ENCODE assay signal across 34 cellular contexts in the genomic region with DNA sequence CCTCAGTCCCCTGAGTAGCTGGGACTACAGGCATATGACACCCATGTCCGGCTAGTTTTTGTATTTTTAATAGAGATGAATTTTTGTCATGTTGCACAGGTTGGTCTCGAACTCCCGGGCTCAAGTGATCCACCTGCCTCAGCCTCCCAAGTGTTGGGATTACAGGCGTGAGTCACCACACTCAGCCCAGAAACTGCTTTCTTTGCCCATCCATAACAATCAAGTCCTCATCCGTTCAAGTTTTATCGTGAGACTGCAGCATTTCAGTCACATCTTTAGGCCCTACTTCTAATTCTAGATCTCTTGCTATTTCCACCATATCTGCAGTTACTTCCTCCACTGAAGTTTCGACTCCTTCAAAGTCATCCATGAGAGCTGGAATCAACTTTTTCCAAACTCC. TPM values are rescaled to one million over a fixed set of nuclear protein-coding genes. Genes with fewer than 3 reads are reported as not detected.
"Had no signal": no experiment of that assay in that cellular context is flagged by ENCODE, and none has a peak within 500 bp of the region (broad histone marks: within the 10 kb centered on the region; RNA-seq: fewer than 3 reads in every experiment).

No MANE protein-coding gene starts in this region.

- ATAC-seq: activated CD8-positive, alpha-beta T cell treated with anti-CD3 and anti-CD28 coated beads for 36 hours; activated naive CD4-positive, alpha-beta T cell treated with anti-CD3 and anti-CD28 coated beads, Interleukin-2, amount 50 U/mL, for 72 hours; activated T-cell treated with anti-CD3 and anti-CD28 coated beads, Interleukin-2, amount 50 U/mL, for 4 hours; activated T-helper 17 cell treated with anti-CD3 and anti-CD28 coated beads, Interleukin-2, amount 50 U/mL, for 72 hours; gastroesophageal sphincter; heart right ventricle; T-cell had no signal

- H3K27me3 ChIP-seq: brain microvascular endothelial cell, esophagus squamous epithelium, gastroesophageal sphincter, heart right ventricle, hepatocyte had no signal

- H3K4me3 ChIP-seq: esophagus squamous epithelium, gastroesophageal sphincter, heart right ventricle, hepatocyte had no signal

- DNase-seq: activated CD4-positive, alpha-beta T cell treated with anti-CD3 and anti-CD28 coated beads for 1 hour; activated CD4-positive, alpha-beta T cell treated with anti-CD3 and anti-CD28 coated beads for 4 hours; activated CD4-positive, alpha-beta T cell treated with anti-CD3 and anti-CD28 coated beads, Interleukin-2, amount 50 U/mL, for 4 hours; activated CD8-positive, alpha-beta memory T cell treated with anti-CD3 and anti-CD28 coated beads for 24 hours; activated CD8-positive, alpha-beta T cell treated with anti-CD3 and anti-CD28 coated beads for 36 hours; activated effector memory CD4-positive, alpha-beta T cell treated with anti-CD3 and anti-CD28 coated beads, Interleukin-2, amount 50 U/mL, for 16 hours; activated naive CD4-positive, alpha-beta T cell treated with anti-CD3 and anti-CD28 coated beads, Interleukin-2, amount 10 ng/mL, durations not matched to agents 7 days and 5 days; activated naive CD8-positive, alpha-beta T cell treated with anti-CD3 and anti-CD28 coated beads, Interleukin-2, amount 10 ng/mL, durations not matched to agents 7 days and 5 days; activated T-cell treated with anti-CD3 and anti-CD28 coated beads, Interleukin-2, amount 50 U/mL, for 4 hours; brain microvascular endothelial cell; cortex of kidney; dermis blood vessel endothelial cell; effector CD8-positive, alpha-beta T cell; esophagus squamous epithelium; foreskin melanocyte; heart right ventricle; T-cell; T1000 had no signal

- H3K9me3 Mint-ChIP-seq: activated CD8-positive, alpha-beta T cell treated with anti-CD3 and anti-CD28 coated beads for 36 hours; activated naive CD4-positive, alpha-beta T cell treated with anti-CD3 and anti-CD28 coated beads, Interleukin-2, amount 10 ng/mL, durations not matched to agents 7 days and 5 days; activated naive CD4-positive, alpha-beta T cell treated with anti-CD3 and anti-CD28 coated beads, Interleukin-2, amount 50 U/mL, for 72 hours; activated naive CD8-positive, alpha-beta T cell treated with anti-CD3 and anti-CD28 coated beads, Interleukin-2, amount 10 ng/mL, durations not matched to agents 7 days and 5 days; activated T-cell treated with anti-CD3 and anti-CD28 coated beads, Interleukin-2, amount 50 U/mL, for 4 hours; activated T-helper 17 cell treated with anti-CD3 and anti-CD28 coated beads, Interleukin-2, amount 50 U/mL, for 72 hours; central memory CD8-positive, alpha-beta T cell; T-cell; T-helper 1 cell treated with Interleukin-12 subunit alpha and Interleukin-12 subunit beta and Interleukin-4 antibody, amounts not matched to agents 30 μg/mL and 1 μg/mL, for 36 hours; T-helper 2 cell treated with Interferon-gamma antibody and Interleukin-4, amounts not matched to agents 5 μg/mL and 100 μg/mL, for 36 hours had no signal

- H3K27ac Mint-ChIP-seq: activated CD8-positive, alpha-beta T cell treated with anti-CD3 and anti-CD28 coated beads for 36 hours; activated naive CD4-positive, alpha-beta T cell treated with anti-CD3 and anti-CD28 coated beads, Interleukin-2, amount 50 U/mL, for 72 hours; activated naive CD8-positive, alpha-beta T cell treated with anti-CD3 and anti-CD28 coated beads, Interleukin-2, amount 10 ng/mL, durations not matched to agents 7 days and 5 days; activated T-helper 17 cell treated with anti-CD3 and anti-CD28 coated beads, Interleukin-2, amount 50 U/mL, for 72 hours; T-cell; T-helper 1 cell treated with Interleukin-12 subunit alpha and Interleukin-12 subunit beta and Interleukin-4 antibody, amounts not matched to agents 30 μg/mL and 1 μg/mL, for 36 hours; T-helper 2 cell treated with Interferon-gamma antibody and Interleukin-4, amounts not matched to agents 5 μg/mL and 100 μg/mL, for 36 hours had no signal

- H3K36me3 ChIP-seq: brain microvascular endothelial cell had no signal

- H3K9me3 ChIP-seq: esophagus squamous epithelium, gastroesophageal sphincter, heart right ventricle had no signal

- H3K4me1 Mint-ChIP-seq: activated T-helper 17 cell treated with anti-CD3 and anti-CD28 coated beads, Interleukin-2, amount 50 U/mL, for 72 hours had no signal

- H3K4me3 Mint-ChIP-seq: activated CD8-positive, alpha-beta T cell treated with anti-CD3 and anti-CD28 coated beads for 36 hours; activated naive CD4-positive, alpha-beta T cell treated with anti-CD3 and anti-CD28 coated beads, Interleukin-2, amount 10 ng/mL, durations not matched to agents 7 days and 5 days; activated naive CD8-positive, alpha-beta T cell treated with anti-CD3 and anti-CD28 coated beads, Interleukin-2, amount 10 ng/mL, durations not matched to agents 7 days and 5 days; activated T-cell treated with anti-CD3 and anti-CD28 coated beads, Interleukin-2, amount 50 U/mL, for 4 hours; activated T-helper 17 cell treated with anti-CD3 and anti-CD28 coated beads, Interleukin-2, amount 50 U/mL, for 72 hours; central memory CD8-positive, alpha-beta T cell; T-cell; T-helper 1 cell treated with Interleukin-12 subunit alpha and Interleukin-12 subunit beta and Interleukin-4 antibody, amounts not matched to agents 30 μg/mL and 1 μg/mL, for 36 hours; T-helper 2 cell treated with Interferon-gamma antibody and Interleukin-4, amounts not matched to agents 5 μg/mL and 100 μg/mL, for 36 hours had no signal

- H3K27me3 Mint-ChIP-seq: activated CD8-positive, alpha-beta T cell treated with anti-CD3 and anti-CD28 coated beads for 36 hours; activated naive CD4-positive, alpha-beta T cell treated with anti-CD3 and anti-CD28 coated beads, Interleukin-2, amount 10 ng/mL, durations not matched to agents 7 days and 5 days; activated naive CD8-positive, alpha-beta T cell treated with anti-CD3 and anti-CD28 coated beads, Interleukin-2, amount 10 ng/mL, durations not matched to agents 7 days and 5 days; activated T-helper 17 cell treated with anti-CD3 and anti-CD28 coated beads, Interleukin-2, amount 50 U/mL, for 72 hours; central memory CD8-positive, alpha-beta T cell; T-cell had no signal

- H3K27ac ChIP-seq: brain microvascular endothelial cell, epithelial cell of prostate, esophagus squamous epithelium, gastroesophageal sphincter, heart right ventricle, hepatocyte had no signal

RNA-seq across cellular contexts. Expression of a gene that starts 20.3 kb away (rescaled TPM):
- total RNA-seq: activated CD8-positive, alpha-beta T cell treated with anti-CD3 and anti-CD28 coated beads for 36 hours; activated naive CD4-positive, alpha-beta T cell treated with anti-CD3 and anti-CD28 coated beads, Interleukin-2, amount 50 U/mL, for 72 hours; activated naive CD8-positive, alpha-beta T cell treated with anti-CD3 and anti-CD28 coated beads, Interleukin-2, amount 10 ng/mL, durations not matched to agents 7 days and 5 days; activated T-helper 17 cell treated with anti-CD3 and anti-CD28 coated beads, Interleukin-2, amount 50 U/mL, for 72 hours; astrocyte; bronchial epithelial cell; cardiac septum; chondrocyte; dermis blood vessel endothelial cell; endothelial cell of umbilical vein; esophagus squamous epithelium; fibroblast of lung; fibroblast of villous mesenchyme; gastroesophageal sphincter; glomerular endothelial cell; heart right ventricle; hepatocyte had no signal

RNA-seq across cellular contexts. Expression of a gene that starts 33.7 kb away (rescaled TPM):
- total RNA-seq: activated CD8-positive, alpha-beta T cell treated with anti-CD3 and anti-CD28 coated beads for 36 hours; activated naive CD4-positive, alpha-beta T cell treated with anti-CD3 and anti-CD28 coated beads, Interleukin-2, amount 50 U/mL, for 72 hours; activated naive CD8-positive, alpha-beta T cell treated with anti-CD3 and anti-CD28 coated beads, Interleukin-2, amount 10 ng/mL, durations not matched to agents 7 days and 5 days; activated T-cell treated with anti-CD3 and anti-CD28 coated beads, Interleukin-2, amount 50 U/mL, for 4 hours; activated T-helper 17 cell treated with anti-CD3 and anti-CD28 coated beads, Interleukin-2, amount 50 U/mL, for 72 hours; astrocyte; bronchial epithelial cell; chondrocyte; dermis blood vessel endothelial cell; endothelial cell of umbilical vein; esophagus squamous epithelium; fibroblast of lung; fibroblast of villous mesenchyme; glomerular endothelial cell; hepatocyte; T-cell had no signal

RNA-seq across cellular contexts. Expression of a gene that starts 40.6 kb away (rescaled TPM):
- total RNA-seq: activated CD8-positive, alpha-beta T cell treated with anti-CD3 and anti-CD28 coated beads for 36 hours; activated naive CD4-positive, alpha-beta T cell treated with anti-CD3 and anti-CD28 coated beads, Interleukin-2, amount 50 U/mL, for 72 hours; activated naive CD8-positive, alpha-beta T cell treated with anti-CD3 and anti-CD28 coated beads, Interleukin-2, amount 10 ng/mL, durations not matched to agents 7 days and 5 days; activated T-cell treated with anti-CD3 and anti-CD28 coated beads, Interleukin-2, amount 50 U/mL, for 4 hours; activated T-helper 17 cell treated with anti-CD3 and anti-CD28 coated beads, Interleukin-2, amount 50 U/mL, for 72 hours; bronchial epithelial cell; chondrocyte; dermis blood vessel endothelial cell; endothelial cell of umbilical vein; fibroblast of lung; fibroblast of villous mesenchyme; glomerular endothelial cell; hepatocyte had no signal

RNA-seq across cellular contexts. Expression of a gene that starts 44.4 kb away (rescaled TPM):
- total RNA-seq: activated CD8-positive, alpha-beta T cell treated with anti-CD3 and anti-CD28 coated beads for 36 hours; activated naive CD4-positive, alpha-beta T cell treated with anti-CD3 and anti-CD28 coated beads, Interleukin-2, amount 50 U/mL, for 72 hours; activated naive CD8-positive, alpha-beta T cell treated with anti-CD3 and anti-CD28 coated beads, Interleukin-2, amount 10 ng/mL, durations not matched to agents 7 days and 5 days; activated T-helper 17 cell treated with anti-CD3 and anti-CD28 coated beads, Interleukin-2, amount 50 U/mL, for 72 hours; astrocyte; bronchial epithelial cell; chondrocyte; dermis blood vessel endothelial cell; endothelial cell of umbilical vein; fibroblast of lung; fibroblast of villous mesenchyme; glomerular endothelial cell; hepatocyte had no signal
